In the genomic region with DNA sequence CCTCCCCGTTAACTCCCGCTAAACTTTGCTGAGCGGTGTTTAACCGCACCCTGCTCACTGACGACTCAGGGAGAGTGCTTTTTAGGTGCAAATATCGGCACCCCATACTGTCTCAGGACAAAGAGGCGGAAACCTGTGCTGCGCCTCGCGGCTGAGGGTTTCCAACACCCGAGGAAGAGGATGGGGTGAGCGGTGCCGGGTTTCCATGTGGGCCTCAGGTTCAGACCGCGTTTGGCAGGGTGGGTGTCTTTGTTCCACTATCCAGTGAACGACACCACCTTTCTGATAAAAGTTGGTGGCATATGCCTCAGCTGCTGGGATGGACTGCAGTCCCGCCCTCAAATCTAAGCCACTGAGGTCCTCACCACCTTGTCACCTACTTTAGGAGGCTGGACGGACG, we compare ENCODE assay signal across 2 cellular contexts.
TF ChIP-seq lines count a peak whose summit lies in the region.

No MANE protein-coding gene starts in this region.

TF ChIP-seq in GM23338, 12 proteins besides CTCF, POLR2A, EP300 and RAD21:
- TF ChIP-seq ZNF331 (CRISPR knock-in tag; IDR thresholded peaks at IDR 0.05; ENCODE audit: low read depth) = no peak
- no peak for TF ChIP-seq ZNF114 (CRISPR knock-in tag; IDR thresholded peaks at IDR 0.05)
TF ChIP-seq in GM23338: peak in this region for 0.

TF ChIP-seq in H1, 55 proteins besides CTCF, POLR2A, EP300 and RAD21:
- TF ChIP-seq, protein P1, sequence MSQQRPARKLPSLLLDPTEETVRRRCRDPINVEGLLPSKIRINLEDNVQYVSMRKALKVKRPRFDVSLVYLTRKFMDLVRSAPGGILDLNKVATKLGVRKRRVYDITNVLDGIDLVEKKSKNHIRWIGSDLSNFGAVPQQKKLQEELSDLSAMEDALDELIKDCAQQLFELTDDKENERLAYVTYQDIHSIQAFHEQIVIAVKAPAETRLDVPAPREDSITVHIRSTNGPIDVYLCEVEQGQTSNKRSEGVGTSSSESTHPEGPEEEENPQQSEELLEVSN (IDR thresholded peaks at IDR 0.05) = 0 out of 2 replicates have a peak, but pooled peaks have one; percentile 10
- TF ChIP-seq, protein P2, sequence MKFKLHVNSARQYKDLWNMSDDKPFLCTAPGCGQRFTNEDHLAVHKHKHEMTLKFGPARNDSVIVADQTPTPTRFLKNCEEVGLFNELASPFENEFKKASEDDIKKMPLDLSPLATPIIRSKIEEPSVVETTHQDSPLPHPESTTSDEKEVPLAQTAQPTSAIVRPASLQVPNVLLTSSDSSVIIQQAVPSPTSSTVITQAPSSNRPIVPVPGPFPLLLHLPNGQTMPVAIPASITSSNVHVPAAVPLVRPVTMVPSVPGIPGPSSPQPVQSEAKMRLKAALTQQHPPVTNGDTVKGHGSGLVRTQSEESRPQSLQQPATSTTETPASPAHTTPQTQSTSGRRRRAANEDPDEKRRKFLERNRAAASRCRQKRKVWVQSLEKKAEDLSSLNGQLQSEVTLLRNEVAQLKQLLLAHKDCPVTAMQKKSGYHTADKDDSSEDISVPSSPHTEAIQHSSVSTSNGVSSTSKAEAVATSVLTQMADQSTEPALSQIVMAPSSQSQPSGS (IDR thresholded peaks at IDR 0.05; ENCODE audit: low read length) = no peak
TF ChIP-seq in H1: peak in this region for 1.
